Comparison of ENCODE assay signal across 28 cellular contexts in the genomic region with DNA sequence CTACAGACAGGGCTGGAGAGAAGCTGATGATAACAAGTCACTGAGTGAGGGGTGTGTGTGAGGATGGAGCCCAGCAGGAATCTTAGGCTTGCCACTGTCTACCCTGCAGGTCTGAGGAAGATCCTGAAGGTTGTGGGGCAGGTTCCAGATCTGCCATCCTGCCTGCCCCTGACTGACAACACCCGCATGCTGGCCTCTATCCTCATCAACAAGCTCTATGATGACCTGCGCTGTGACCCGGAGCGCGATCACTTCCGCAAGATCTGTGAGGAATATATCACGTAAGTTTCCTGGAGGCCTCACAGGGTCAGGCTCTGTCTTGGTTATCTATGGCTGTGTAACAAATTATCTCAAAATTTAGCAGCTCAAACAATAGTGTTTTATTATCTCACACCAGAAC. TPM values are rescaled to one million over a fixed set of nuclear protein-coding genes. Genes with fewer than 3 reads are reported as not detected.
"Had no signal": no experiment of that assay in that cellular context is flagged by ENCODE, and none has a peak within 500 bp of the region (broad histone marks: within the 10 kb centered on the region; RNA-seq: fewer than 3 reads in every experiment).

No MANE protein-coding gene starts in this region.

- ATAC-seq: activated CD4-positive, CD25-positive, alpha-beta regulatory T cell treated with anti-CD3 and anti-CD28 coated beads, Interleukin-2, amount 50 U/mL, for 24 hours; activated CD8-positive, alpha-beta T cell treated with anti-CD3 and anti-CD28 coated beads for 36 hours; activated T-cell treated with anti-CD3 and anti-CD28 coated beads, Interleukin-2, amount 50 U/mL, for 72 hours; Right ventricle myocardium inferior had no signal

- H3K27me3 Mint-ChIP-seq: activated CD8-positive, alpha-beta T cell treated with anti-CD3 and anti-CD28 coated beads for 36 hours; activated naive CD4-positive, alpha-beta T cell treated with anti-CD3 and anti-CD28 coated beads, Interleukin-2, amount 10 ng/mL, durations not matched to agents 7 days and 5 days; activated naive CD8-positive, alpha-beta T cell treated with anti-CD3 and anti-CD28 coated beads for 36 hours had no signal

- H3K4me3 Mint-ChIP-seq: activated CD8-positive, alpha-beta T cell treated with anti-CD3 and anti-CD28 coated beads for 36 hours; activated naive CD4-positive, alpha-beta T cell treated with anti-CD3 and anti-CD28 coated beads, Interleukin-2, amount 10 ng/mL, durations not matched to agents 7 days and 5 days; activated naive CD8-positive, alpha-beta T cell treated with anti-CD3 and anti-CD28 coated beads for 36 hours; activated T-cell treated with anti-CD3 and anti-CD28 coated beads, Interleukin-2, amount 50 U/mL, for 72 hours had no signal

- H3K9me3 Mint-ChIP-seq: activated naive CD8-positive, alpha-beta T cell treated with anti-CD3 and anti-CD28 coated beads for 36 hours; activated T-cell treated with anti-CD3 and anti-CD28 coated beads, Interleukin-2, amount 50 U/mL, for 72 hours had no signal

- H3K27ac ChIP-seq: brain microvascular endothelial cell, SK-N-MC had no signal

- H3K36me3 ChIP-seq: brain microvascular endothelial cell had no signal

- H3K4me3 ChIP-seq: SK-N-MC had no signal

- H3K36me3 Mint-ChIP-seq: activated naive CD8-positive, alpha-beta T cell treated with anti-CD3 and anti-CD28 coated beads for 36 hours had no signal

- H3K27me3 ChIP-seq: brain microvascular endothelial cell had no signal

- DNase-seq: activated CD4-positive, alpha-beta T cell treated with anti-CD3 and anti-CD28 coated beads for 4 hours; activated CD8-positive, alpha-beta memory T cell treated with anti-CD3 and anti-CD28 coated beads, Interleukin-2, amount 50 U/mL, for 4 hours; activated CD8-positive, alpha-beta T cell treated with anti-CD3 and anti-CD28 coated beads for 36 hours; activated gamma-delta T cell treated with Interleukin-2 at 50 U/mL for 16 hours; activated naive CD4-positive, alpha-beta T cell treated with anti-CD3 and anti-CD28 coated beads, Interleukin-2, amount 10 ng/mL, durations not matched to agents 7 days and 5 days; activated naive CD8-positive, alpha-beta T cell treated with anti-CD3 and anti-CD28 coated beads for 36 hours; activated T-cell treated with anti-CD3 and anti-CD28 coated beads, Interleukin-2, amount 50 U/mL, for 72 hours; brain microvascular endothelial cell; caudate nucleus; KG1; NCI-H1092; NCI-H1417; NCI-H2029; NCI-H345; NCI-H510A; NCI-H526 treated with DMSO at 0.1 percent for 48 hours; NCI-H82; NK-92 treated with Interleukin-12 subunit alpha and Interleukin-12 subunit beta, amount 100 ng/mL, for 24 hours; OCI-M1; RPMI8226; T-helper 1 cell had no signal

- H3K27ac Mint-ChIP-seq: activated CD8-positive, alpha-beta T cell treated with anti-CD3 and anti-CD28 coated beads for 36 hours; activated naive CD4-positive, alpha-beta T cell treated with anti-CD3 and anti-CD28 coated beads, Interleukin-2, amount 10 ng/mL, durations not matched to agents 7 days and 5 days; activated naive CD8-positive, alpha-beta T cell treated with anti-CD3 and anti-CD28 coated beads for 36 hours; activated T-cell treated with anti-CD3 and anti-CD28 coated beads, Interleukin-2, amount 50 U/mL, for 72 hours; activated T-helper 2 cell treated with anti-CD3 and anti-CD28 coated beads, Interferon-gamma antibody, Interleukin-2, Interleukin-4, amounts not matched to agents 10 μg/mL and 5 μg/mL and 100 μg/mL, durations not matched to agents 14 hours and 24 hours and 36 hours had no signal

RNA-seq across cellular contexts. Expression of a gene that starts 16.3 kb away (rescaled TPM):
- total RNA-seq: activated T-helper 2 cell treated with anti-CD3 and anti-CD28 coated beads, Interferon-gamma antibody, Interleukin-2, Interleukin-4, amounts not matched to agents 10 μg/mL and 5 μg/mL and 100 μg/mL, durations not matched to agents 14 hours and 24 hours and 36 hours had no signal

RNA-seq across cellular contexts. Expression of a gene that starts 30.3 kb away (rescaled TPM):
- total RNA-seq: activated CD8-positive, alpha-beta T cell treated with anti-CD3 and anti-CD28 coated beads for 36 hours; activated naive CD8-positive, alpha-beta T cell treated with anti-CD3 and anti-CD28 coated beads for 36 hours; activated T-cell treated with anti-CD3 and anti-CD28 coated beads, Interleukin-2, amount 50 U/mL, for 72 hours; activated T-helper 2 cell treated with anti-CD3 and anti-CD28 coated beads, Interferon-gamma antibody, Interleukin-2, Interleukin-4, amounts not matched to agents 10 μg/mL and 5 μg/mL and 100 μg/mL, durations not matched to agents 14 hours and 24 hours and 36 hours; LHCN-M2; M059J; Right ventricle myocardium inferior had no signal
- polyA plus RNA-seq: adipose tissue had no signal

RNA-seq across cellular contexts. Expression of a gene that starts 42.5 kb away (rescaled TPM):
- total RNA-seq: activated CD8-positive, alpha-beta T cell treated with anti-CD3 and anti-CD28 coated beads for 36 hours; activated naive CD8-positive, alpha-beta T cell treated with anti-CD3 and anti-CD28 coated beads for 36 hours; activated T-cell treated with anti-CD3 and anti-CD28 coated beads, Interleukin-2, amount 50 U/mL, for 72 hours; activated T-helper 2 cell treated with anti-CD3 and anti-CD28 coated beads, Interferon-gamma antibody, Interleukin-2, Interleukin-4, amounts not matched to agents 10 μg/mL and 5 μg/mL and 100 μg/mL, durations not matched to agents 14 hours and 24 hours and 36 hours; LHCN-M2; M059J; Right ventricle myocardium inferior had no signal
